ENCODE assay signal across 22 cellular contexts in the genomic region with DNA sequence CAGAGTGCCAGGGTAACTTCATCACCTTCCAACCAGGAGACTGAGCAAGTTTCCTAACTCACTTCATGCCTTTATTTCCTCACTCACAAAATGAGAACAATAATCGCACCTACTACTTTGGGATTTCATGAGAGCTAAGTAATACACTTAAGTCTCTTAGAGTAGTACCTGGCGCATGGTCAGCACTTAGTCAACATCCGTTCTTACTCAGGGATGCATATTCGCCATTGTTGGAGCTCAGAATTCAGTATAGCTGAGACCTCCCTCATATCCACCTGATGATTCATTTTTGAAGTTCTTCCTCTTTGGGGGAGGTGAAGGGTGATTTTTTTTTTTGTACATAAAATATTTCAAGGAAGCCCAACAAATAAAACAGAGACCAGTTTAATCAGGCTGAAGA.
DNase-seq lines count a peak whose midpoint lies in the region; ATAC-seq, FAIRE-seq and TF ChIP-seq lines count a peak whose summit lies in the region.
"Had no signal": no experiment of that assay in that cellular context is flagged by ENCODE, and none has a peak within 500 bp of the region (broad histone marks: within the 10 kb centered on the region; RNA-seq: fewer than 3 reads in every experiment).

No MANE protein-coding gene starts in this region.

- no peak for ATAC-seq in GM19351 (IDR thresholded peaks at IDR 0.05; ENCODE audit: unreplicated experiment)
- no peak for ATAC-seq in HG03039 (IDR thresholded peaks at IDR 0.05; ENCODE audit: unreplicated experiment)
- ATAC-seq: A549 had no signal

- H3K4me3 ChIP-seq in MG63 (no peak overlapping the region), astrocyte (ENCODE audit: insufficient read depth, low read depth, low read length) (no peak overlapping the region), fibroblast of the aortic adventitia (ENCODE audit: low read depth, low read length) (no peak overlapping the region)
- H3K4me3 ChIP-seq: A549; BLaER1 treated with 17β-estradiol and CSF1 and Interleukin-3, amounts not matched to agents 10 nM and 100 nM; GM23248 had no signal

- no peak overlapping the region for H3K9ac ChIP-seq in astrocyte (ENCODE audit: low read length)
- H3K9ac ChIP-seq: BLaER1 treated with 17β-estradiol and CSF1 and Interleukin-3, amounts not matched to agents 10 nM and 100 nM; GM23248 had no signal

- peaks cover 8% of the 10 kb centered on the region for H3K27me3 Mint-ChIP-seq in astrocyte (ENCODE audit: low read depth, unreplicated experiment)
- peaks cover 0 to 2% (median 0%) of the 10 kb centered on the region in 3 donors for H3K27me3 Mint-ChIP-seq in immature natural killer cell (ENCODE audit: low read depth in 3 of 3)
- H3K27me3 Mint-ChIP-seq: CD4-positive, alpha-beta T cell had no signal

- no peak overlapping the region for H3K4me2 ChIP-seq in astrocyte (ENCODE audit: low read length)
- H3K4me2 ChIP-seq: A549; BLaER1 treated with 17β-estradiol and CSF1 and Interleukin-3, amounts not matched to agents 10 nM and 100 nM had no signal

- no peak overlapping the region for H3K27ac Mint-ChIP-seq in astrocyte (ENCODE audit: unreplicated experiment)
- H3K27ac Mint-ChIP-seq in immature natural killer cell, result no peak overlapping the region
- H3K27ac Mint-ChIP-seq: CD4-positive, alpha-beta T cell had no signal

- H3K9me3 Mint-ChIP-seq in astrocyte (ENCODE audit: unreplicated experiment) (no peaks in the 10 kb centered on the region), immature natural killer cell (peaks cover 0 to 5% (median 0%) of the 10 kb centered on the region in 6 donors)
- H3K9me3 Mint-ChIP-seq: CD4-positive, alpha-beta T cell had no signal

- H3K36me3 ChIP-seq in MG63 (no peaks in the 10 kb centered on the region), astrocyte (ENCODE audit: insufficient read depth, low read length) (no peaks in the 10 kb centered on the region)
- H3K36me3 ChIP-seq: BLaER1 treated with 17β-estradiol and CSF1 and Interleukin-3, amounts not matched to agents 10 nM and 100 nM had no signal

- H4K20me1 ChIP-seq in astrocyte (ENCODE audit: insufficient read depth, low read length), result no peaks in the 10 kb centered on the region
- H4K20me1 ChIP-seq: BLaER1 treated with 17β-estradiol and CSF1 and Interleukin-3, amounts not matched to agents 10 nM and 100 nM had no signal

- no peaks in the 10 kb centered on the region for H3K4me1 ChIP-seq in astrocyte (ENCODE audit: insufficient read depth, low read length)
- H3K4me1 ChIP-seq: A549; BLaER1 treated with 17β-estradiol and CSF1 and Interleukin-3, amounts not matched to agents 10 nM and 100 nM had no signal

- no peak overlapping the region for H3K27ac ChIP-seq in astrocyte (ENCODE audit: low read depth, low read length)
- H3K27ac ChIP-seq: A549; BLaER1 treated with 17β-estradiol and CSF1 and Interleukin-3, amounts not matched to agents 10 nM and 100 nM; GM23248 had no signal

- no peaks in the 10 kb centered on the region for H3K9me3 ChIP-seq in MG63
- no peaks in the 10 kb centered on the region for H3K9me3 ChIP-seq in astrocyte (ENCODE audit: insufficient read depth, low read depth, low read length)
- H3K9me3 ChIP-seq: A549; BLaER1 treated with 17β-estradiol and CSF1 and Interleukin-3, amounts not matched to agents 10 nM and 100 nM had no signal

- H3K27me3 ChIP-seq in MG63, result peaks cover 3% of the 10 kb centered on the region; the same call in 1 of the 2 replicates
- H3K27me3 ChIP-seq in astrocyte (ENCODE audit: insufficient read depth, low read length), result no peaks in the 10 kb centered on the region
- H3K27me3 ChIP-seq: BLaER1 treated with 17β-estradiol and CSF1 and Interleukin-3, amounts not matched to agents 10 nM and 100 nM had no signal

- H3K4me1 Mint-ChIP-seq in astrocyte (ENCODE audit: low read depth, unreplicated experiment) (no peaks in the 10 kb centered on the region), immature natural killer cell (no peaks in the 10 kb centered on the region)

- no peak for FAIRE-seq in astrocyte (lab: Jason Lieb, UNC)
- FAIRE-seq: A549, D721Med had no signal

- H3K36me3 Mint-ChIP-seq in astrocyte (ENCODE audit: low read depth, unreplicated experiment) (no peaks in the 10 kb centered on the region), immature natural killer cell (no peaks in the 10 kb centered on the region)

- H2AFZ ChIP-seq in astrocyte (ENCODE audit: low read depth, low read length), result no peak overlapping the region
- H2AFZ ChIP-seq: GM23248 had no signal

- TF ChIP-seq CTCF in astrocyte (IDR thresholded peaks at IDR 0.05; ENCODE audit: insufficient read depth, low read depth, low read length), result no peak
- no peak for TF ChIP-seq CTCF in fibroblast of the aortic adventitia (IDR thresholded peaks at IDR 0.05; ENCODE audit: insufficient read depth, low read length)

- no peaks in the 10 kb centered on the region for H3K79me2 ChIP-seq in astrocyte (ENCODE audit: insufficient read depth, low read length)

- DNase-seq in MG63 (peak; percentile 16), astrocyte (ENCODE audit: low read depth) (peak; percentile 58), fibroblast of the aortic adventitia (ENCODE audit: low read depth) (peak; percentile 1), NCI-H128 (lab: John Stamatoyannopoulos, UW; ENCODE audit: unreplicated experiment) (no peak), immature natural killer cell (no peak)
- DNase-seq: AML-193; CD4-positive, alpha-beta T cell; GM23248; H7; MV-4-11; NCI-H1105; NCI-H146; NCI-H1930; NCI-H446; NCI-H524 treated with DMSO at 0.1 percent for 48 hours; NCI-H774; SHP77 had no signal

- no peak overlapping the region for H3K4me3 Mint-ChIP-seq in astrocyte (ENCODE audit: unreplicated experiment)
- H3K4me3 Mint-ChIP-seq in immature natural killer cell, result no peak overlapping the region
- H3K4me3 Mint-ChIP-seq: CD4-positive, alpha-beta T cell had no signal

Comparison
In these comparisons a context has a peak if more than half of its experiments do, and no peak if none do; other contexts are left out.
1. DNase-seq: peak in MG63 (single experiment), astrocyte (single experiment) and fibroblast of the aortic adventitia (single experiment); none in NCI-H128 (single experiment) and immature natural killer cell (0 of 3).